In the genomic region with DNA sequence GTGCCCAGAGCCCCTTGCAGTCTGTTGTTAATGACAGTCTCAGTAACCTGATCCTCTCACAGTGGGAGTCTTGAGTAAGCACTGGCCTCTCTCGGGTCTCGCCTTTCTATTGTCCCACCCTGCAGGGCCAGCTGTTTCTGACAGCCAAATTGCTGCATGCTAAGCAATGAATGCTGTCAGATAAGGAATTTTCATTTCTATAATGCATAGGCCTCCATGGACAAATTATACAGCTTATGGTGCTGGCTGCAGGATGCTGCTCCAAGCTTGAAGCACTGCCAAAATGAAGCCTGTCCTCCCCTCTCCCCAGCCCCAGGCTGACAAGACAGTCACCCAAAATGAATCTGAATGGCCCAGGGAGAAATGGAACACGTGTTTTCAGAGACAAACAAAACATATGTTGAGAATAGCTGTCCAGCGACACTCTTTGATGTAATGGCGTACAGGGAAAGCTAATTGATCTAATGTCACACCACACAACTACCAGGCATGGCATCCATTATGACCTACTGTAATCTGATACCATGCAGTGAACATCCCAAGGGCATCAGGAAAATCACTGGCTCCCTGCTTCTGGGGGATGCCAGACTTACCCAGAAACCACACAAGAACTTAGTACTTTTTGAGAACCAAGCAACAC, we compare ENCODE assay signal across 8 cellular contexts. TPM values are rescaled to one million over a fixed set of nuclear protein-coding genes. Genes with fewer than 3 reads are reported as not detected.
DNase-seq lines count a peak whose midpoint lies in the region; ATAC-seq, FAIRE-seq and TF ChIP-seq lines count a peak whose summit lies in the region.

No MANE protein-coding gene starts in this region.

- H3K4me3 Mint-ChIP-seq in T-helper 2 cell treated with Interferon-gamma antibody and Interleukin-4, amounts not matched to agents 5 μg/mL and 100 μg/mL, for 36 hours = no peak overlapping the region
- no peak overlapping the region for H3K4me3 Mint-ChIP-seq in activated CD4-positive, alpha-beta memory T cell treated with anti-CD3 and anti-CD28 coated beads, Interleukin-2, amount 10 ng/mL, durations not matched to agents 7 days and 5 days

- no TSS peak for BruUV-seq in HepG2 (replicated peaks; lab: Mats Ljungman, UMichigan)

- no peaks in the 10 kb centered on the region for H4K20me1 ChIP-seq in HepG2 (ENCODE audit: insufficient read depth, low read length)

- no peak for TF ChIP-seq EP300 in HepG2 (IDR thresholded peaks at IDR 0.05; ENCODE audit: low read depth in 2 of 2, low read length in 2 of 2)
- no peak for TF ChIP-seq EP300 in HepG2 (CRISPR knock-in tag; IDR thresholded peaks at IDR 0.05; ENCODE audit: borderline replicate concordance)

- H3K9me3 ChIP-seq in body of pancreas = no peaks in the 10 kb centered on the region
- H3K9me3 ChIP-seq in HepG2 (ENCODE audit: low read length) = no peaks in the 10 kb centered on the region

- H3K36me3 ChIP-seq in body of pancreas (replicated peaks in 1 of 2; ENCODE audit: insufficient read depth in 1 of 2, low read depth in 2 of 2) (no peaks in the 10 kb centered on the region), HepG2 (replicated peaks in 1 of 2; ENCODE audit: control insufficient read depth in 1 of 2, insufficient read depth in 2 of 2, low read length in 2 of 2) (no peaks in the 10 kb centered on the region)

- intact Hi-C loops in body of pancreas (cut with DNase I) (no loop called here), HepG2 (cut with micrococcal nuclease; ENCODE audit: unreplicated experiment) (loop anchor here (5.0 kb wide), 1 partner anchor 57 kb away; no protein-coding TSS in a partner anchor)

- peak overlapping the region; percentile 71 to 91 (median 79) for H3K27ac ChIP-seq in body of pancreas
- H3K27ac ChIP-seq in HepG2 (ENCODE audit: extremely low read length, insufficient read depth, low read length) = peak overlapping the region; percentile 85

- 49 to 58% methylated on average over 5 of the region's 5 CpGs for WGBS in body of pancreas, 2 donors
- WGBS in HepG2 (ENCODE audit: low lambda C conversion rate) = 52% methylated on average over 5 of the region's 5 CpGs

- no peaks in the 10 kb centered on the region for H3K79me2 ChIP-seq in HepG2 (ENCODE audit: insufficient read depth, low read length)

- TF ChIP-seq CTCF in body of pancreas (IDR thresholded peaks at IDR 0.05) (no peak), HepG2 (CRISPR knock-in tag; IDR thresholded peaks at IDR 0.05) (no peak)

- no peak for ATAC-seq in body of pancreas
- ATAC-seq in HepG2 = peak; percentile 65
- no peak for ATAC-seq in GM21367 (IDR thresholded peaks at IDR 0.05; ENCODE audit: unreplicated experiment)

- H2AFZ ChIP-seq in HepG2 (ENCODE audit: low read length) = no peak overlapping the region

- H3K9ac ChIP-seq in HepG2 (ENCODE audit: insufficient read depth, low read depth, low read length) = no peak overlapping the region

- H3K4me3 ChIP-seq in body of pancreas (no peak overlapping the region), HepG2 (replicated peaks in 1 of 3; ENCODE audit: insufficient read depth in 1 of 3, low read depth in 2 of 3, low read length in 3 of 3) (no peak overlapping the region)

- H3K27me3 Mint-ChIP-seq in T-helper 2 cell treated with Interferon-gamma antibody and Interleukin-4, amounts not matched to agents 5 μg/mL and 100 μg/mL, for 36 hours (ENCODE audit: low read depth) = no peaks in the 10 kb centered on the region
- H3K27me3 Mint-ChIP-seq in activated CD4-positive, alpha-beta memory T cell treated with anti-CD3 and anti-CD28 coated beads, Interleukin-2, amount 10 ng/mL, durations not matched to agents 7 days and 5 days = no peaks in the 10 kb centered on the region

- H3K27ac Mint-ChIP-seq in T-helper 2 cell treated with Interferon-gamma antibody and Interleukin-4, amounts not matched to agents 5 μg/mL and 100 μg/mL, for 36 hours = no peak overlapping the region
- H3K27ac Mint-ChIP-seq in activated CD4-positive, alpha-beta memory T cell treated with anti-CD3 and anti-CD28 coated beads, Interleukin-2, amount 10 ng/mL, durations not matched to agents 7 days and 5 days = no peak overlapping the region

- DNase-seq in Caki2 (ENCODE audit: low read depth) (peak; percentile 67), NCI-H2029 treated with DMSO at 0.1 percent for 48 hours (lab: John Stamatoyannopoulos, UW) (peak; percentile 68), body of pancreas (no peak), HepG2 (ENCODE audit: low spot score) (peak; percentile 70), nucleus accumbens (lab: John Stamatoyannopoulos, UW) (no peak)
- no peak for DNase-seq in T-helper 2 cell treated with Interferon-gamma antibody and Interleukin-4, amounts not matched to agents 5 μg/mL and 100 μg/mL, for 36 hours (ENCODE audit: low spot score)
- no peak for DNase-seq in activated CD4-positive, alpha-beta memory T cell treated with anti-CD3 and anti-CD28 coated beads, Interleukin-2, amount 10 ng/mL, durations not matched to agents 7 days and 5 days

- H3K4me1 Mint-ChIP-seq in T-helper 2 cell treated with Interferon-gamma antibody and Interleukin-4, amounts not matched to agents 5 μg/mL and 100 μg/mL, for 36 hours (ENCODE audit: low read depth) = peaks cover 40% of the 10 kb centered on the region
- peaks cover 26% of the 10 kb centered on the region for H3K4me1 Mint-ChIP-seq in activated CD4-positive, alpha-beta memory T cell treated with anti-CD3 and anti-CD28 coated beads, Interleukin-2, amount 10 ng/mL, durations not matched to agents 7 days and 5 days

- FAIRE-seq in HepG2 (lab: Jason Lieb, UNC) = no peak

- in situ Hi-C loops in Caki2 (cut with HindIII; ENCODE audit: low pct_unique_long_range_greater_than_20kb, low sequenced_read_pairs) (no loop called here), HepG2 (cut with HindIII; ENCODE audit: extremely low pct_ligation_motif_present, low pct_unique_long_range_greater_than_20kb) (no loop called here)

- CTCF ChIA-PET in HepG2 (lab: Yijun Ruan, JAX; ENCODE audit: low intra/inter-chr PET ratio, low total read pairs) = no interaction called here
- CTCF ChIA-PET in activated CD4-positive, alpha-beta memory T cell treated with anti-CD3 and anti-CD28 coated beads, Interleukin-2, amount 10 ng/mL, durations not matched to agents 7 days and 5 days (lab: Charles Lee) = no interaction called here

- no peaks in the 10 kb centered on the region for H3K27me3 ChIP-seq in body of pancreas
- H3K27me3 ChIP-seq in HepG2 (ENCODE audit: control insufficient read depth in 1 of 2, insufficient read depth in 2 of 2, low read length in 2 of 2) = no peaks in the 10 kb centered on the region

- POLR2A ChIA-PET in HepG2 (lab: Yijun Ruan, JAX) = interaction anchor here (1.4 to 4.0 kb wide), 2 partner anchors 36 to 292 kb away, joined by 3 to 26 read pairs; a partner anchor contains a TSS
- POLR2A ChIA-PET in activated CD4-positive, alpha-beta memory T cell treated with anti-CD3 and anti-CD28 coated beads, Interleukin-2, amount 10 ng/mL, durations not matched to agents 7 days and 5 days (lab: Charles Lee) = interaction anchor here (0.6 kb wide), 1 partner anchor 623 kb away, joined by 3 read pairs; no protein-coding TSS in a partner anchor

- peaks cover 71% of the 10 kb centered on the region for H3K4me1 ChIP-seq in body of pancreas
- H3K4me1 ChIP-seq in HepG2 (ENCODE audit: insufficient read depth, low read length) = peaks cover 76% of the 10 kb centered on the region

- peak overlapping the region; percentile 96; the same call in 1 of the 2 replicates for H3K4me2 ChIP-seq in HepG2 (ENCODE audit: low read depth, low read length)

- H3K9me3 Mint-ChIP-seq in T-helper 2 cell treated with Interferon-gamma antibody and Interleukin-4, amounts not matched to agents 5 μg/mL and 100 μg/mL, for 36 hours = no peaks in the 10 kb centered on the region
- H3K9me3 Mint-ChIP-seq in activated CD4-positive, alpha-beta memory T cell treated with anti-CD3 and anti-CD28 coated beads, Interleukin-2, amount 10 ng/mL, durations not matched to agents 7 days and 5 days = no peaks in the 10 kb centered on the region

- no peak for TF ChIP-seq POLR2A in body of pancreas (IDR thresholded peaks at IDR 0.05)
- TF ChIP-seq POLR2A in HepG2 (IDR thresholded peaks at IDR 0.05; ENCODE audit: insufficient read depth in 1 of 2, low read depth in 2 of 2, low read length in 2 of 2) = no peak

- H3K36me3 Mint-ChIP-seq in T-helper 2 cell treated with Interferon-gamma antibody and Interleukin-4, amounts not matched to agents 5 μg/mL and 100 μg/mL, for 36 hours (ENCODE audit: low read depth) = peaks cover 17% of the 10 kb centered on the region
- peaks cover 16% of the 10 kb centered on the region for H3K36me3 Mint-ChIP-seq in activated CD4-positive, alpha-beta memory T cell treated with anti-CD3 and anti-CD28 coated beads, Interleukin-2, amount 10 ng/mL, durations not matched to agents 7 days and 5 days (ENCODE audit: low read depth)

- no peak for TF ChIP-seq RAD21 in HepG2 (CRISPR knock-in tag; IDR thresholded peaks at IDR 0.05)

RNA-seq across cellular contexts. Expression of a gene that starts 36.8 kb away (rescaled TPM):
- total RNA-seq in Caki2 (2014; rRNA removed; shearing (Covaris generic); ENCODE audit: low replicate concordance) = 8.1 and 17.1 TPM in 2 replicates
- total RNA-seq in body of pancreas (10 to 100 TPM; 14.0 to 18.5 TPM), HepG2 (2016; rRNA removed; fragmentation: Illumina TruSeq; extraction: Trizol) (2.3 and 2.8 TPM in 2 replicates)
- total RNA-seq in HepG2 (2016; cell fraction: cytosol; rRNA removed; fragmentation: Illumina TruSeq; extraction: Trizol; ENCODE audit: low read depth) = 1.3 and 1.7 TPM in 2 replicates
- 2.7 and 3.8 TPM in 2 replicates for total RNA-seq in HepG2 (2016; cell fraction: insoluble cytoplasmic fraction; rRNA removed; fragmentation: Illumina TruSeq; extraction: Trizol)
- total RNA-seq in HepG2 (2016; cell fraction: membrane; rRNA removed; fragmentation: Illumina TruSeq; extraction: Trizol) = 3.1 and 3.3 TPM in 2 replicates
- total RNA-seq in HepG2 (2016; cell fraction: nucleus; rRNA removed; fragmentation: Illumina TruSeq; extraction: Trizol) = 8.2 and 8.4 TPM in 2 replicates
- polyA plus RNA-seq in HepG2 (2011; rRNA removed) = 5.4 and 6.9 TPM in 2 replicates
- 4.3 and 8.0 TPM in 2 replicates for polyA plus RNA-seq in HepG2 (2011; cell fraction: cytosol; rRNA removed)
- polyA plus RNA-seq in HepG2 (2011; cell fraction: nucleus; rRNA removed) = 5.9 and 6.4 TPM in 2 replicates
- polyA plus RNA-seq in HepG2 (2012) = 8.6 and 9.9 TPM in 2 replicates
- 0.64 and 0.91 TPM in 2 replicates for polyA plus RNA-seq in HepG2 (2016; cell fraction: cytosol; fragmentation: Illumina TruSeq; extraction: Trizol; ENCODE audit: low read depth)
- polyA plus RNA-seq in HepG2 (2016; cell fraction: insoluble cytoplasmic fraction; fragmentation: Illumina TruSeq; extraction: Trizol; ENCODE audit: low read depth) = 4.0 and 4.8 TPM in 2 replicates
- 1.3 and 1.6 TPM in 2 replicates for polyA plus RNA-seq in HepG2 (2016; cell fraction: membrane; fragmentation: Illumina TruSeq; extraction: Trizol; ENCODE audit: low read depth)
- 11.1 and 11.6 TPM in 2 replicates for polyA plus RNA-seq in HepG2 (2016; cell fraction: nucleus; fragmentation: Illumina TruSeq; extraction: Trizol; ENCODE audit: insufficient read depth, low read depth)
- polyA minus RNA-seq in HepG2 (2011; rRNA and poly(A)+ RNA removed; ENCODE audit: low replicate concordance) = 8.0 and 8.3 TPM in 2 replicates
- polyA minus RNA-seq in HepG2 (2011; cell fraction: cytosol; rRNA and poly(A)+ RNA removed) = 6.2 and 10.0 TPM in 2 replicates
- 12.7 and 15.2 TPM in 2 replicates for polyA minus RNA-seq in HepG2 (2011; cell fraction: nucleus; rRNA and poly(A)+ RNA removed)
- 10 to 100 TPM; 24.2 to 27.6 TPM for total RNA-seq in activated CD4-positive, alpha-beta memory T cell treated with anti-CD3 and anti-CD28 coated beads, Interleukin-2, amount 10 ng/mL, durations not matched to agents 7 days and 5 days

Comparison
In these comparisons a context has a peak if more than half of its experiments do, and no peak if none do; other contexts are left out.
1. DNase-seq: peak in Caki2 (single experiment), NCI-H2029 treated with DMSO at 0.1 percent for 48 hours (single experiment) and HepG2 (single experiment); none in body of pancreas (0 of 4), T-helper 2 cell treated with Interferon-gamma antibody and Interleukin-4, amounts not matched to agents 5 μg/mL and 100 μg/mL, for 36 hours (single experiment), nucleus accumbens (0 of 56) and activated CD4-positive, alpha-beta memory T cell treated with anti-CD3 and anti-CD28 coated beads, Interleukin-2, amount 10 ng/mL, durations not matched to agents 7 days and 5 days (single experiment).